Comparison of ENCODE assay signal across 8 cellular contexts in genomic region chr2:46847726-46848421, GRCh38.
A peak's percentile ranks its signal among the peaks of the same experiment; 100 is the strongest.
DNase-seq lines count a peak whose midpoint lies in the region; ATAC-seq and TF ChIP-seq lines count a peak whose summit lies in the region.

No MANE protein-coding gene starts in this region.

- H3K9me3 ChIP-seq in adipocyte (ENCODE audit: control insufficient read depth, low read length) = no peaks in the 10 kb centered on the region

- peaks cover 62% of the 10 kb centered on the region for H3K4me1 ChIP-seq in adipocyte (ENCODE audit: control insufficient read depth, insufficient read depth, low read length)
- peaks cover 42% of the 10 kb centered on the region for H3K4me1 ChIP-seq in foreskin keratinocyte
- H3K4me1 ChIP-seq in rectal smooth muscle tissue (ENCODE audit: control insufficient read depth, insufficient read depth, low read length) = peaks cover 58% of the 10 kb centered on the region

- H3K9ac ChIP-seq in adipocyte (ENCODE audit: low read length) (peak overlapping the region; percentile 89), rectal smooth muscle tissue (ENCODE audit: low read length) (no peak overlapping the region)

- H3K27me3 ChIP-seq in adipocyte (replicated peaks; ENCODE audit: control insufficient read depth, insufficient read depth, low read length) = no peaks in the 10 kb centered on the region
- H3K27me3 ChIP-seq in foreskin keratinocyte = no peaks in the 10 kb centered on the region
- H3K27me3 ChIP-seq in rectal smooth muscle tissue (ENCODE audit: control insufficient read depth, insufficient read depth, low read length) = no peaks in the 10 kb centered on the region

- H3K36me3 ChIP-seq in adipocyte (ENCODE audit: control insufficient read depth, insufficient read depth, low read length, severe bottlenecking) = no peaks in the 10 kb centered on the region
- no peaks in the 10 kb centered on the region for H3K36me3 ChIP-seq in rectal smooth muscle tissue (ENCODE audit: control insufficient read depth, insufficient read depth, low read length)

- H3K4me3 ChIP-seq in AG09309 (ENCODE audit: control insufficient read depth, low read depth, low read length) (no peak overlapping the region), adipocyte (ENCODE audit: low read length) (peak overlapping the region; percentile 9), rectal smooth muscle tissue (ENCODE audit: low read length) (peak overlapping the region; percentile 18)

- ATAC-seq in foreskin keratinocyte (no peak), HG02678 (IDR thresholded peaks at IDR 0.05; ENCODE audit: unreplicated experiment) (no peak), HG02759 (IDR thresholded peaks at IDR 0.05; ENCODE audit: unreplicated experiment) (no peak)

- TF ChIP-seq CTCF in AG09309 (IDR thresholded peaks at IDR 0.05; ENCODE audit: control insufficient read depth, insufficient read depth, low read depth, low read length, missing control alignments) = no peak
- TF ChIP-seq CTCF in foreskin keratinocyte (conservative IDR thresholded peaks at IDR 0.05) = no peak

- peak overlapping the region; percentile 46 for H3K27ac ChIP-seq in foreskin keratinocyte
- peak overlapping the region; percentile 89 for H3K27ac ChIP-seq in rectal smooth muscle tissue (ENCODE audit: low read depth, low read length)

- DNase-seq in AG09309 (ENCODE audit: low read depth) (peak; percentile 77), adipocyte (ENCODE audit: low read depth) (peak; percentile 90), foreskin keratinocyte (peak in 1 of 2 donors; percentile 61), GDM1 (lab: John Stamatoyannopoulos, UW) (no peak), putamen (ENCODE audit: low spot score) (no peak)

Comparison
In these comparisons a context has a peak if more than half of its experiments do, and no peak if none do; other contexts are left out.
1. DNase-seq: peak in AG09309 (single experiment) and adipocyte (single experiment); none in GDM1 (single experiment) and putamen (single experiment).